7 cellular contexts compared by ENCODE assay signal in the genomic region with DNA sequence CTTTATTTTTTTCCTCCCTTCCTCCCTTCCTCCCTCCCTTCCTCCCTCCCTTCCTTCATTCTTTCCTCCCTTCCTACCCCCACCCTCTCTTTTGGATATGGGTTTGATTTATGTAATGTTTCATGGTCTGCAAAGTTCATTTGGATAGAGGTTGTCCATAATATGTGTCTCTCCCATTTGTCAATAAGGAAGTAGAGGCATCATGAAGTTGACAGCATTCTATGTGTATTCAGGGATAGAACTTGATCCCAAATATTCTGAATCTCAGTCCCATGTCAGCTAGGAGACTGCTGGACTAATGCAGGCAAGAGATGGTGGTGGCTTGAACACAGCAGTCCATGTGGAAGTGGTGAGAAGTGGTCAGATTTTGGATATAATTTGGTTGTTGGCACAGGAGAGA.
"Had no signal": no experiment of that assay in that cellular context is flagged by ENCODE, and none has a peak within 500 bp of the region (broad histone marks: within the 10 kb centered on the region; RNA-seq: fewer than 3 reads in every experiment).

No MANE protein-coding gene starts in this region.

- H3K9ac ChIP-seq: GM23248 had no signal

- DNase-seq: GM23248, GOT3, H9, HCEC 1CT, KBM-7 had no signal

- H3K27ac ChIP-seq: GM23248 had no signal

- H3K4me3 ChIP-seq: GM23248 had no signal

- H2AFZ ChIP-seq: GM23248 had no signal

- FAIRE-seq: H54, HTR-8/SVneo had no signal
